Comparison of ENCODE assay signal across 16 cellular contexts in the genomic region with DNA sequence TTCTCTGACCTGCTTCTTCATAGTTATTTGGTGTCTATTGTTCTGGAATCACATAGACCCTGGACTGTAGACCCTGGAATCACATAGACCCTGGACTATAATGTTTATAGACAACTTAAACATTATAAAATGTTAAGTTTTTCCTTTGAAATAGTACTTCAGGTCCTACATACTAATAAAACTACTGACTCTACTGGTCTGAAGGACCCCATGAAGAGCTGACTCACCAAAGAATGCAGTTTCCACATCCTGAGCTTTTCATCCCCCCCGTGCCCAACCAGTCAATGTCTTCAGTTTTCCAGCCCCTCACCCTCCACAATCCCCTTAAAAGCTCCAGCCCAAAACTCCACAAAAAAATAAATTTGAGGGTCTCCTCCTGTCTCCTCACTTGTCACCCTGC.
"Had no signal": no experiment of that assay in that cellular context is flagged by ENCODE, and none has a peak within 500 bp of the region (broad histone marks: within the 10 kb centered on the region; RNA-seq: fewer than 3 reads in every experiment).

No MANE protein-coding gene starts in this region.

- H3K27me3 ChIP-seq: gastroesophageal sphincter, right atrium auricular region had no signal

- H3K36me3 ChIP-seq: gastroesophageal sphincter, heart right ventricle, neutrophil, right atrium auricular region, thoracic aorta had no signal

- H3K9me3 ChIP-seq: gastroesophageal sphincter, heart right ventricle, mucosa of descending colon, neutrophil, right atrium auricular region, thoracic aorta had no signal

- H3K27ac ChIP-seq: dorsolateral prefrontal cortex, gastroesophageal sphincter, heart right ventricle, neutrophil, right atrium auricular region, thoracic aorta had no signal

- ATAC-seq: activated CD4-positive, CD25-positive, alpha-beta regulatory T cell treated with anti-CD3 and anti-CD28 coated beads, Interleukin-2, amount 50 U/mL, for 24 hours; activated T-helper 17 cell treated with anti-CD3 and anti-CD28 coated beads, Interleukin-2, amount 50 U/mL, for 72 hours; gastroesophageal sphincter; heart right ventricle; mucosa of descending colon; naive thymus-derived CD4-positive, alpha-beta T cell had no signal

- H3K4me1 ChIP-seq: gastroesophageal sphincter, heart right ventricle, right atrium auricular region had no signal

- H3K4me2 ChIP-seq: smooth muscle cell had no signal

- H3K4me3 ChIP-seq: dorsolateral prefrontal cortex, gastroesophageal sphincter, heart right ventricle, mucosa of descending colon, right atrium auricular region, smooth muscle cell, thoracic aorta had no signal

- H3K27ac Mint-ChIP-seq: activated T-helper 17 cell treated with anti-CD3 and anti-CD28 coated beads, Interleukin-2, amount 50 U/mL, for 72 hours; endodermal cell; naive thymus-derived CD4-positive, alpha-beta T cell had no signal

- H3K4me1 Mint-ChIP-seq: activated T-helper 17 cell treated with anti-CD3 and anti-CD28 coated beads, Interleukin-2, amount 50 U/mL, for 72 hours; endodermal cell; naive thymus-derived CD4-positive, alpha-beta T cell had no signal

- DNase-seq: activated naive CD4-positive, alpha-beta T cell treated with Interleukin-2 at 50 U/mL for 16 hours; activated T-cell treated with anti-CD3 and anti-CD28 coated beads for 4 hours; aorta; dorsolateral prefrontal cortex; endodermal cell; heart right ventricle; mucosa of descending colon; naive thymus-derived CD4-positive, alpha-beta T cell had no signal

- H3K4me3 Mint-ChIP-seq: activated T-helper 17 cell treated with anti-CD3 and anti-CD28 coated beads, Interleukin-2, amount 50 U/mL, for 72 hours; endodermal cell; naive thymus-derived CD4-positive, alpha-beta T cell had no signal

- H3K9me3 Mint-ChIP-seq: activated T-helper 17 cell treated with anti-CD3 and anti-CD28 coated beads, Interleukin-2, amount 50 U/mL, for 72 hours; endodermal cell had no signal

- FAIRE-seq: islet of Langerhans had no signal
